In genomic region chr19:36797786-36798108, GRCh38 we compare ENCODE assay signal across 8 cellular contexts. TPM values are rescaled to one million over a fixed set of nuclear protein-coding genes. Genes with fewer than 3 reads are reported as not detected.
DNase-seq lines count a peak whose midpoint lies in the region; TF ChIP-seq lines count a peak whose summit lies in the region.

No MANE protein-coding gene starts in this region.

- H3K4me1 ChIP-seq in BLaER1 (peaks cover 10% of the 10 kb centered on the region), OCI-LY3 (ENCODE audit: low read length) (no peaks in the 10 kb centered on the region), endodermal cell (ENCODE audit: control insufficient read depth, insufficient read depth, low read length) (no peaks in the 10 kb centered on the region)

- H3K4me3 ChIP-seq in BLaER1 (peak overlapping the region; percentile 82), OCI-LY3 (ENCODE audit: low read length) (peak overlapping the region; percentile 99), endodermal cell (ENCODE audit: low read length) (peak overlapping the region; percentile 89)

- H3K9me3 ChIP-seq in BLaER1 (peaks cover 77% of the 10 kb centered on the region), OCI-LY3 (ENCODE audit: insufficient read depth, low read length) (no peaks in the 10 kb centered on the region), endodermal cell (ENCODE audit: control insufficient read depth, low read length) (peaks cover 68% of the 10 kb centered on the region)

- H3K36me3 Mint-ChIP-seq in endodermal cell (ENCODE audit: low read depth) (peaks cover 33% of the 10 kb centered on the region), neural crest cell (ENCODE audit: low read depth) (peaks cover 18% of the 10 kb centered on the region)

- H4K20me1 ChIP-seq in BLaER1: no peaks in the 10 kb centered on the region
- H4K20me1 ChIP-seq in OCI-LY3 (ENCODE audit: insufficient read depth, low read length): no peaks in the 10 kb centered on the region

- peaks cover 17% of the 10 kb centered on the region for H3K79me2 ChIP-seq in OCI-LY3 (ENCODE audit: low read length)

- DNase-seq in endodermal cell (no peak), neural crest cell (ENCODE audit: low read depth, low spot score) (no peak), anterior cingulate cortex (lab: John Stamatoyannopoulos, UW) (no peak), LoVo (ENCODE audit: low spot score) (no peak), erythroblast (lab: John Stamatoyannopoulos, UW) (no peak)
- no peak for DNase-seq in activated CD4-positive, alpha-beta T cell treated with anti-CD3 and anti-CD28 coated beads, Interleukin-2, amount 50 U/mL, for 48 hours

- H3K9ac ChIP-seq in BLaER1: peak overlapping the region; percentile 87
- peak overlapping the region; percentile 68 for H3K9ac ChIP-seq in OCI-LY3 (ENCODE audit: low read length)
- peak overlapping the region; percentile 55 for H3K9ac ChIP-seq in endodermal cell (ENCODE audit: extremely low read depth, low read length, poor library complexity, severe bottlenecking)

- H3K36me3 ChIP-seq in BLaER1 (peaks cover 42% of the 10 kb centered on the region), OCI-LY3 (replicated peaks; ENCODE audit: low read depth, low read length) (peaks cover 12% of the 10 kb centered on the region), endodermal cell (ENCODE audit: control insufficient read depth, insufficient read depth, low read length) (peaks cover 18% of the 10 kb centered on the region)

- peak overlapping the region; percentile 88 for H3K27ac ChIP-seq in BLaER1
- peak overlapping the region; percentile 42; the same call in 1 of the 2 replicates for H3K27ac ChIP-seq in OCI-LY3 (ENCODE audit: low read length)
- H3K27ac ChIP-seq in endodermal cell (ENCODE audit: low read depth, low read length): peak overlapping the region; percentile 38

- TF ChIP-seq CTCF in OCI-LY3 (IDR thresholded peaks at IDR 0.05; ENCODE audit: low read depth, low read length): no peak
- no peak for TF ChIP-seq CTCF in endodermal cell (conservative IDR thresholded peaks at IDR 0.05)
- TF ChIP-seq CTCF in neural crest cell (conservative IDR thresholded peaks at IDR 0.05): no peak

- H3K4me1 Mint-ChIP-seq in endodermal cell (no peaks in the 10 kb centered on the region), neural crest cell (no peaks in the 10 kb centered on the region)

- H2AFZ ChIP-seq in OCI-LY3 (ENCODE audit: low read depth, low read length): peak overlapping the region; percentile 83

- no peak for TF ChIP-seq POLR2A in erythroblast (IDR thresholded peaks at IDR 0.05; ENCODE audit: low read length)

- H3K27ac Mint-ChIP-seq in endodermal cell (peak overlapping the region; percentile 88), neural crest cell (ENCODE audit: unreplicated experiment) (peak overlapping the region; percentile 35)

- H3K4me2 ChIP-seq in BLaER1 (peak overlapping the region; percentile 69), OCI-LY3 (ENCODE audit: low read length) (peak overlapping the region; percentile 64)

- peaks cover 79% of the 10 kb centered on the region for H3K9me3 Mint-ChIP-seq in endodermal cell
- peaks cover 12% of the 10 kb centered on the region for H3K9me3 Mint-ChIP-seq in neural crest cell

- H3K27me3 ChIP-seq in BLaER1 (no peaks in the 10 kb centered on the region), OCI-LY3 (ENCODE audit: low read depth, low read length) (no peaks in the 10 kb centered on the region), endodermal cell (ENCODE audit: control insufficient read depth, insufficient read depth, low read length, poor library complexity, severe bottlenecking) (no peaks in the 10 kb centered on the region)

- 17 to 44% methylated on average over 1 to 8 of the region's 9 CpGs for WGBS in endodermal cell (ENCODE audit: insufficient coverage in 1 of 2, insufficient read length in 1 of 2), 2 experiments

- H3K4me3 Mint-ChIP-seq in endodermal cell: peak overlapping the region; percentile 75
- H3K4me3 Mint-ChIP-seq in neural crest cell: peak overlapping the region; percentile 77

- peaks cover 2% of the 10 kb centered on the region for H3K27me3 Mint-ChIP-seq in endodermal cell (ENCODE audit: insufficient read depth)
- no peaks in the 10 kb centered on the region for H3K27me3 Mint-ChIP-seq in neural crest cell (ENCODE audit: low read depth)

RNA-seq across cellular contexts. Expression of gene ZNF850, which starts 25.1 kb away (rescaled TPM):
- 10 to 100 TPM; 28.1 to 30.7 TPM for total RNA-seq in endodermal cell
- 3.2 TPM for polyA plus RNA-seq in endodermal cell (2013, experiment 1 of 2)
- 4.3 TPM for polyA plus RNA-seq in endodermal cell (2013, experiment 2 of 2)
- 13.5 and 16.7 TPM in 2 replicates for total RNA-seq in neural crest cell

RNA-seq across cellular contexts. Expression of gene ZNF790, which starts 40.4 kb away (rescaled TPM):
- total RNA-seq in endodermal cell (10 to 100 TPM in 1 of 2 donors, 1 to 10 TPM in 1; 7.3 to 10.1 TPM), neural crest cell (11.3 and 12.5 TPM in 2 replicates)
- 5.4 TPM for polyA plus RNA-seq in endodermal cell (2013, experiment 1 of 2)
- polyA plus RNA-seq in endodermal cell (2013, experiment 2 of 2): 4.7 TPM

RNA-seq across cellular contexts. Expression of gene ZNF345, which starts 52.9 kb away (rescaled TPM):
- total RNA-seq in endodermal cell (1 to 10 TPM; 7.0 to 9.2 TPM), neural crest cell (8.7 and 10.2 TPM in 2 replicates)
- polyA plus RNA-seq in endodermal cell (2013, experiment 1 of 2): 5.6 TPM
- 7.1 TPM for polyA plus RNA-seq in endodermal cell (2013, experiment 2 of 2)

Comparison
In these comparisons a context has a peak if more than half of its experiments do, and no peak if none do; other contexts are left out.
1. H3K27ac ChIP-seq: peak in every context shown above with its lines; median percentile 88 in BLaER1; 42 in OCI-LY3; 38 in endodermal cell.